In the genomic region with DNA sequence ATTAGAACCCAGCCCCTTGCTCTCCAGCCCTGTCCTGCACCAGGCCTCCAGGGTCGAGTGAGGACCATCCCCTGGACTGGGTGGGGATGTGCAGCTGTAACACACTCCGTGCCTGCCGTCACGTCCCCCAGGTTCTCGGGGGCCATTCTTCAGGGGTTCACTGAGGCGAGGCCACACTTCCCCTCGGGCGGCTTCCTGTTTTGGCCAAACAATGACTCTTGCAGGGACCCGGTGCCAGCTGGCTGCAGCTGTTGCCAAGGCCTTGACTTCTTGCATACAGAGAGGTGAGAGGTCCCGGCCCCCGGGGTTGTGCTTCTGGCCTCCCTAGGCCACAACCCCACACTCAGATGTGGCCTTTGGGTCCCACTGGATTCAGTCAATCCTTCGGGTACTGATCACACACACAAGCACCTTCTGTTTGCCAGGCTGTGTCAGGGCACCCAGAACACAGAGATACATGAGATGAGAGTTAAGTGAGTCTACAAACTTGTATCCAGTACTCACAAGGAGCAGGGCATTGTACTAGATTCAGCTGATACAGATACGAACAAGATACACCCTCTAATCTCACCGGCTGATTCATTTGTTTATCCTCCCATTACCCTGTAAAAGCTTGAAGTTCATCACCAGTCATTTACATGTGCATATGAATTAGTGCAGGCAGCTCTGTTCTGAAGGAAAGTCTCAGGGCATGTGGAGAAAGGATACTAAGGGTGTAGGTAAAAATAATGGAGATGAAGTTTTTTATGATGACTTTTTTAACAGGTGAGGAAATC, we compare ENCODE assay signal across 1 cellular context.
TF ChIP-seq lines count a peak whose summit lies in the region.

No MANE protein-coding gene starts in this region.

TF ChIP-seq in GM12878, 131 proteins besides CTCF, POLR2A, EP300 and RAD21 (continued from another document):
- TF ChIP-seq, protein P1, sequence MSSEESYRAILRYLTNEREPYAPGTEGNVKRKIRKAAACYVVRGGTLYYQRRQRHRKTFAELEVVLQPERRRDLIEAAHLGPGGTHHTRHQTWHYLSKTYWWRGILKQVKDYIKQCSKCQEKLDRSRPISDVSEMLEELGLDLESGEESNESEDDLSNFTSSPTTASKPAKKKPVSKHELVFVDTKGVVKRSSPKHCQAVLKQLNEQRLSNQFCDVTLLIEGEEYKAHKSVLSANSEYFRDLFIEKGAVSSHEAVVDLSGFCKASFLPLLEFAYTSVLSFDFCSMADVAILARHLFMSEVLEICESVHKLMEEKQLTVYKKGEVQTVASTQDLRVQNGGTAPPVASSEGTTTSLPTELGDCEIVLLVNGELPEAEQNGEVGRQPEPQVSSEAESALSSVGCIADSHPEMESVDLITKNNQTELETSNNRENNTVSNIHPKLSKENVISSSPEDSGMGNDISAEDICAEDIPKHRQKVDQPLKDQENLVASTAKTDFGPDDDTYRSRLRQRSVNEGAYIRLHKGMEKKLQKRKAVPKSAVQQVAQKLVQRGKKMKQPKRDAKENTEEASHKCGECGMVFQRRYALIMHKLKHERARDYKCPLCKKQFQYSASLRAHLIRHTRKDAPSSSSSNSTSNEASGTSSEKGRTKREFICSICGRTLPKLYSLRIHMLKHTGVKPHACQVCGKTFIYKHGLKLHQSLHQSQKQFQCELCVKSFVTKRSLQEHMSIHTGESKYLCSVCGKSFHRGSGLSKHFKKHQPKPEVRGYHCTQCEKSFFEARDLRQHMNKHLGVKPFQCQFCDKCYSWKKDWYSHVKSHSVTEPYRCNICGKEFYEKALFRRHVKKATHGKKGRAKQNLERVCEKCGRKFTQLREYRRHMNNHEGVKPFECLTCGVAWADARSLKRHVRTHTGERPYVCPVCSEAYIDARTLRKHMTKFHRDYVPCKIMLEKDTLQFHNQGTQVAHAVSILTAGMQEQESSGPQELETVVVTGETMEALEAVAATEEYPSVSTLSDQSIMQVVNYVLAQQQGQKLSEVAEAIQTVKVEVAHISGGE (CRISPR knock-in tag; IDR thresholded peaks at IDR 0.05): peak; percentile 41; the same call in 1 of the 2 replicates
- no peak for TF ChIP-seq JUND (IDR thresholded peaks at IDR 0.05; ENCODE audit: low read depth, low read length)
- TF ChIP-seq SMC3 (IDR thresholded peaks at IDR 0.05; ENCODE audit: borderline replicate concordance, low read length): no peak
- TF ChIP-seq BMI1 (IDR thresholded peaks at IDR 0.05; ENCODE audit: borderline replicate concordance): no peak
- no peak for TF ChIP-seq FOXK2 (IDR thresholded peaks at IDR 0.05)
- peak; percentile 69 for TF ChIP-seq YY1 (IDR thresholded peaks at IDR 0.05; ENCODE audit: low read depth, low read length)
- TF ChIP-seq, protein P2, sequence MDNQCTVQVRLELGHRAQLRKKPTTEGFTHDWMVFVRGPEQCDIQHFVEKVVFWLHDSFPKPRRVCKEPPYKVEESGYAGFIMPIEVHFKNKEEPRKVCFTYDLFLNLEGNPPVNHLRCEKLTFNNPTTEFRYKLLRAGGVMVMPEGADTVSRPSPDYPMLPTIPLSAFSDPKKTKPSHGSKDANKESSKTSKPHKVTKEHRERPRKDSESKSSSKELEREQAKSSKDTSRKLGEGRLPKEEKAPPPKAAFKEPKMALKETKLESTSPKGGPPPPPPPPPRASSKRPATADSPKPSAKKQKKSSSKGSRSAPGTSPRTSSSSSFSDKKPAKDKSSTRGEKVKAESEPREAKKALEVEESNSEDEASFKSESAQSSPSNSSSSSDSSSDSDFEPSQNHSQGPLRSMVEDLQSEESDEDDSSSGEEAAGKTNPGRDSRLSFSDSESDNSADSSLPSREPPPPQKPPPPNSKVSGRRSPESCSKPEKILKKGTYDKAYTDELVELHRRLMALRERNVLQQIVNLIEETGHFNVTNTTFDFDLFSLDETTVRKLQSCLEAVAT (IDR thresholded peaks at IDR 0.05): no peak
- no peak for TF ChIP-seq STAT3 (IDR thresholded peaks at IDR 0.05; ENCODE audit: low read depth, low read length)
- TF ChIP-seq EED (IDR thresholded peaks at IDR 0.05; ENCODE audit: low read depth): peak; percentile 72
- TF ChIP-seq ATF7 (IDR thresholded peaks at IDR 0.05; ENCODE audit: low read depth): no peak
- TF ChIP-seq MTA2 (IDR thresholded peaks at IDR 0.05; ENCODE audit: low read depth): 0 out of 2 replicates have a peak, but pooled peaks have one; percentile 35
- peak in 1 of 2 experiments; percentile 37; a peak in 1 of 4 replicates for TF ChIP-seq BHLHE40 (IDR thresholded peaks at IDR 0.05; ENCODE audit: borderline replicate concordance in 1 of 2, low read depth in 2 of 2, low read length in 1 of 2)
- TF ChIP-seq ZNF384 (IDR thresholded peaks at IDR 0.05; ENCODE audit: borderline replicate concordance, low read depth, low read length): no peak
- no peak for TF ChIP-seq LARP7 (IDR thresholded peaks at IDR 0.05)
- TF ChIP-seq, protein P3, sequence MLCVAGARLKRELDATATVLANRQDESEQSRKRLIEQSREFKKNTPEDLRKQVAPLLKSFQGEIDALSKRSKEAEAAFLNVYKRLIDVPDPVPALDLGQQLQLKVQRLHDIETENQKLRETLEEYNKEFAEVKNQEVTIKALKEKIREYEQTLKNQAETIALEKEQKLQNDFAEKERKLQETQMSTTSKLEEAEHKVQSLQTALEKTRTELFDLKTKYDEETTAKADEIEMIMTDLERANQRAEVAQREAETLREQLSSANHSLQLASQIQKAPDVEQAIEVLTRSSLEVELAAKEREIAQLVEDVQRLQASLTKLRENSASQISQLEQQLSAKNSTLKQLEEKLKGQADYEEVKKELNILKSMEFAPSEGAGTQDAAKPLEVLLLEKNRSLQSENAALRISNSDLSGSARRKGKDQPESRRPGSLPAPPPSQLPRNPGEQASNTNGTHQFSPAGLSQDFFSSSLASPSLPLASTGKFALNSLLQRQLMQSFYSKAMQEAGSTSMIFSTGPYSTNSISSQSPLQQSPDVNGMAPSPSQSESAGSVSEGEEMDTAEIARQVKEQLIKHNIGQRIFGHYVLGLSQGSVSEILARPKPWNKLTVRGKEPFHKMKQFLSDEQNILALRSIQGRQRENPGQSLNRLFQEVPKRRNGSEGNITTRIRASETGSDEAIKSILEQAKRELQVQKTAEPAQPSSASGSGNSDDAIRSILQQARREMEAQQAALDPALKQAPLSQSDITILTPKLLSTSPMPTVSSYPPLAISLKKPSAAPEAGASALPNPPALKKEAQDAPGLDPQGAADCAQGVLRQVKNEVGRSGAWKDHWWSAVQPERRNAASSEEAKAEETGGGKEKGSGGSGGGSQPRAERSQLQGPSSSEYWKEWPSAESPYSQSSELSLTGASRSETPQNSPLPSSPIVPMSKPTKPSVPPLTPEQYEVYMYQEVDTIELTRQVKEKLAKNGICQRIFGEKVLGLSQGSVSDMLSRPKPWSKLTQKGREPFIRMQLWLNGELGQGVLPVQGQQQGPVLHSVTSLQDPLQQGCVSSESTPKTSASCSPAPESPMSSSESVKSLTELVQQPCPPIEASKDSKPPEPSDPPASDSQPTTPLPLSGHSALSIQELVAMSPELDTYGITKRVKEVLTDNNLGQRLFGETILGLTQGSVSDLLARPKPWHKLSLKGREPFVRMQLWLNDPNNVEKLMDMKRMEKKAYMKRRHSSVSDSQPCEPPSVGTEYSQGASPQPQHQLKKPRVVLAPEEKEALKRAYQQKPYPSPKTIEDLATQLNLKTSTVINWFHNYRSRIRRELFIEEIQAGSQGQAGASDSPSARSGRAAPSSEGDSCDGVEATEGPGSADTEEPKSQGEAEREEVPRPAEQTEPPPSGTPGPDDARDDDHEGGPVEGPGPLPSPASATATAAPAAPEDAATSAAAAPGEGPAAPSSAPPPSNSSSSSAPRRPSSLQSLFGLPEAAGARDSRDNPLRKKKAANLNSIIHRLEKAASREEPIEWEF (IDR thresholded peaks at IDR 0.05; ENCODE audit: insufficient replicate concordance, low read depth, low read length): no peak
- no peak for TF ChIP-seq ZNF622 (IDR thresholded peaks at IDR 0.05)
- no peak for TF ChIP-seq RBBP5 (conservative IDR thresholded peaks at IDR 0.05)
- TF ChIP-seq, protein P4, sequence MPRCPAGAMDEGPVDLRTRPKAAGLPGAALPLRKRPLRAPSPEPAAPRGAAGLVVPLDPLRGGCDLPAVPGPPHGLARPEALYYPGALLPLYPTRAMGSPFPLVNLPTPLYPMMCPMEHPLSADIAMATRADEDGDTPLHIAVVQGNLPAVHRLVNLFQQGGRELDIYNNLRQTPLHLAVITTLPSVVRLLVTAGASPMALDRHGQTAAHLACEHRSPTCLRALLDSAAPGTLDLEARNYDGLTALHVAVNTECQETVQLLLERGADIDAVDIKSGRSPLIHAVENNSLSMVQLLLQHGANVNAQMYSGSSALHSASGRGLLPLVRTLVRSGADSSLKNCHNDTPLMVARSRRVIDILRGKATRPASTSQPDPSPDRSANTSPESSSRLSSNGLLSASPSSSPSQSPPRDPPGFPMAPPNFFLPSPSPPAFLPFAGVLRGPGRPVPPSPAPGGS (IDR thresholded peaks at IDR 0.05; ENCODE audit: borderline replicate concordance, insufficient read depth, low read depth, low read length, poor library complexity, severe bottlenecking): no peak
- peak; percentile 65; the same call in 1 of the 2 replicates for TF ChIP-seq GABPA (IDR thresholded peaks at IDR 0.05; ENCODE audit: low read depth)
TF ChIP-seq in GM12878: peak in this region for 28.
